Comparison of ENCODE assay signal across 9 cellular contexts in the genomic region with DNA sequence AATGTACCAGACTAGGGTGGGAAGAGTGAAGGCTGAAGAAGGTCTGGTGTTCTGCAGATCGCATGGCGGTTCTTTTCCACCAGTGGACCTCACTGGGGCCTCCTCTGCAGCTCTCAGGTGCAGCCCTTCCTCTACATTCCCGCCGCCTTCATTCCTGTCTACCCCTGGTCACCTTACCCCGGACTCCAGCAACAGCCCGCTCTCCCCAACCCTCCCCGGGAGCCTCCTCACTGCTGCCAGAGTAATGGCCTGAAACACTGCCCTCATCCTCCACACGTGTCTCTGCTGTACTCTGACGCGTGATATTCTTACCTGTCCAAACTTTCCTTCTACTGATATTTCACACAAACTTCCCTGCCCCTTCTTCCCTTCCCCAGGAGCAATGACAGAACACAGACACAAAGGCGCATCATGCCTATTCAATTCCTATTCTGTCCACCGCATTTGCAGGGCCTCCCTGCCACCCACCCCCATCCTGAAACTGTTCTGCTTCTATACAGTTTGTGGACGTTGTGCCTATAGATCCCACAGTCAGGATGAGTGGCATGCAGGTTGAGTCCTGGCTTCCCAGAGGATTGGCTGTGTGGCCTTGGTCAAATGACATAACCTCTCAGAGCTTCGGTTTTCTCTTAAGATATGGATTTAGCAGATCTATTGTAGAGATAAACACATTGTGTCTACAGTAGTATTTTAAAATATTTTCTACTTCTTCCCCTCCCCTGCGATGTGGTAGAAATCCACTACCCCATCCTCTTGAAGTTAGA. TPM values are rescaled to one million over a fixed set of nuclear protein-coding genes. Genes with fewer than 3 reads are reported as not detected.
DNase-seq lines count a peak whose midpoint lies in the region; ATAC-seq and TF ChIP-seq lines count a peak whose summit lies in the region.
"Had no signal": no experiment of that assay in that cellular context is flagged by ENCODE, and none has a peak within 500 bp of the region (broad histone marks: within the 10 kb centered on the region; RNA-seq: fewer than 3 reads in every experiment).

No MANE protein-coding gene starts in this region.

- H3K4me3 ChIP-seq in Caco-2 (ENCODE audit: low read depth, low read length), result no peak overlapping the region
- peak overlapping the region; percentile 95 for H3K4me3 ChIP-seq in RWPE2 (ENCODE audit: severe bottlenecking)
- peak overlapping the region; percentile 64 to 97 (median 88) for H3K4me3 ChIP-seq in heart right ventricle

- 32 to 40% methylated on average over 15 of the region's 15 CpGs for WGBS in heart right ventricle, 2 donors

- H3K4me1 ChIP-seq in Caco-2 (peaks cover 9% of the 10 kb centered on the region), RWPE2 (ENCODE audit: insufficient read depth, poor library complexity, severe bottlenecking) (peaks cover 18% of the 10 kb centered on the region), heart right ventricle (peaks cover 7 to 73% (median 54%) of the 10 kb centered on the region in 9 donors)

- H3K9me3 Mint-ChIP-seq in Caco-2 (ENCODE audit: unreplicated experiment), result no peaks in the 10 kb centered on the region
- no peaks in the 10 kb centered on the region for H3K9me3 Mint-ChIP-seq in progenitor cell of endocrine pancreas (ENCODE audit: low read depth)

- H3K27me3 Mint-ChIP-seq in Caco-2 (ENCODE audit: insufficient read depth, unreplicated experiment) (peaks cover 2% of the 10 kb centered on the region), progenitor cell of endocrine pancreas (peaks cover 7% of the 10 kb centered on the region)

- H3K4me1 Mint-ChIP-seq in Caco-2 (ENCODE audit: low read depth, unreplicated experiment), result peaks cover 39% of the 10 kb centered on the region
- H3K4me1 Mint-ChIP-seq in progenitor cell of endocrine pancreas (ENCODE audit: low read depth), result peaks cover 39% of the 10 kb centered on the region

- DNase-seq in Caco-2 (no peak), RWPE2 (ENCODE audit: low spot score) (no peak), heart right ventricle (peak in 1 of 2 donors; percentile 16), progenitor cell of endocrine pancreas (ENCODE audit: low spot score, unreplicated experiment) (no peak), ecto neural progenitor cell (ENCODE audit: low spot score) (no peak), NCI-H187 (lab: John Stamatoyannopoulos, UW) (no peak), GM19240 (ENCODE audit: insufficient read length, low spot score) (no peak), NCI-H345 (lab: John Stamatoyannopoulos, UW) (no peak)
- DNase-seq: stimulated activated naive CD4-positive, alpha-beta T cell had no signal

- H3K9me3 ChIP-seq in Caco-2 (no peaks in the 10 kb centered on the region), RWPE2 (ENCODE audit: severe bottlenecking) (no peaks in the 10 kb centered on the region), heart right ventricle (no peaks in the 10 kb centered on the region)

- no peaks in the 10 kb centered on the region; the same call in 1 of the 2 replicates for H3K27me3 ChIP-seq in Caco-2 (replicated peaks; ENCODE audit: control insufficient read depth, insufficient read depth, low read length)
- no peaks in the 10 kb centered on the region for H3K27me3 ChIP-seq in RWPE2 (ENCODE audit: insufficient read depth, poor library complexity, severe bottlenecking)
- H3K27me3 ChIP-seq in heart right ventricle, result peaks cover 0 to 54% (median 0%) of the 10 kb centered on the region in 7 donors

- H3K27ac Mint-ChIP-seq in Caco-2 (ENCODE audit: unreplicated experiment) (peak overlapping the region; percentile 74), progenitor cell of endocrine pancreas (peak overlapping the region; percentile 96)

- peak overlapping the region; percentile 79 for H3K27ac ChIP-seq in RWPE2 (ENCODE audit: poor library complexity, severe bottlenecking)
- peak overlapping the region; percentile 93 to 100 (median 98) for H3K27ac ChIP-seq in heart right ventricle

- H3K36me3 ChIP-seq in Caco-2 (ENCODE audit: control insufficient read depth, insufficient read depth, low read length) (peaks cover 1% of the 10 kb centered on the region; the same call in 1 of the 2 replicates), RWPE2 (ENCODE audit: low read depth) (no peaks in the 10 kb centered on the region; the same call in 1 of the 2 replicates), heart right ventricle (no peaks in the 10 kb centered on the region)

- H3K36me3 Mint-ChIP-seq in Caco-2 (ENCODE audit: insufficient read depth, unreplicated experiment), result no peaks in the 10 kb centered on the region
- no peaks in the 10 kb centered on the region for H3K36me3 Mint-ChIP-seq in progenitor cell of endocrine pancreas (ENCODE audit: insufficient read depth)

- TF ChIP-seq CTCF in Caco-2 (IDR thresholded peaks at IDR 0.05; ENCODE audit: insufficient read depth in 1 of 2, low read depth in 1 of 2, low read length in 1 of 2, severe bottlenecking in 1 of 2, unreplicated experiment in 1 of 2) (no peak), RWPE2 (IDR thresholded peaks at IDR 0.05; ENCODE audit: poor library complexity, severe bottlenecking) (no peak), heart right ventricle (IDR thresholded peaks at IDR 0.05) (no peak), progenitor cell of endocrine pancreas (IDR thresholded peaks at IDR 0.05; ENCODE audit: unreplicated experiment) (no peak)

- ATAC-seq in RWPE2 (ENCODE audit: low read depth) (no peak), heart right ventricle (peak in 4 of 8 donors; percentile 20 to 27 (median 26))

- H3K4me3 Mint-ChIP-seq in Caco-2 (ENCODE audit: unreplicated experiment) (peak overlapping the region; percentile 96), progenitor cell of endocrine pancreas (ENCODE audit: low read depth) (peak overlapping the region; percentile 78)

- intact Hi-C loops in Caco-2 (cut with micrococcal nuclease; ENCODE audit: unreplicated experiment), result no loop called here
- intact Hi-C loops in heart right ventricle (cut with DNase I), result loop anchor here in 1 of 10 donors (5.0 kb wide), 1 partner anchor 82 kb away; no protein-coding TSS in a partner anchor

- CTCF ChIA-PET in Caco-2 (lab: Charles Lee), result no interaction called here

- TSS peak; percentile 36 for BruUV-seq in Caco-2 (replicated peaks; lab: Mats Ljungman, UMichigan)

- POLR2A ChIA-PET in Caco-2 (lab: Charles Lee), result no interaction called here

RNA-seq across cellular contexts. Expression of a gene that starts 1.7 kb away (rescaled TPM):
- total RNA-seq in Caco-2 (2022) (3.7 and 4.2 TPM in 2 replicates), heart right ventricle (10 to 100 TPM; 37.0 to 59.0 (median 47.6) TPM), progenitor cell of endocrine pancreas (7.6 and 9.7 TPM in 2 replicates)
- 10 to 100 TPM in 1 of 2 donors, 1 to 10 TPM in 1; 9.8 to 10.8 TPM for polyA plus RNA-seq in heart right ventricle
